ENCODE assay signal across 15 cellular contexts in the genomic region with DNA sequence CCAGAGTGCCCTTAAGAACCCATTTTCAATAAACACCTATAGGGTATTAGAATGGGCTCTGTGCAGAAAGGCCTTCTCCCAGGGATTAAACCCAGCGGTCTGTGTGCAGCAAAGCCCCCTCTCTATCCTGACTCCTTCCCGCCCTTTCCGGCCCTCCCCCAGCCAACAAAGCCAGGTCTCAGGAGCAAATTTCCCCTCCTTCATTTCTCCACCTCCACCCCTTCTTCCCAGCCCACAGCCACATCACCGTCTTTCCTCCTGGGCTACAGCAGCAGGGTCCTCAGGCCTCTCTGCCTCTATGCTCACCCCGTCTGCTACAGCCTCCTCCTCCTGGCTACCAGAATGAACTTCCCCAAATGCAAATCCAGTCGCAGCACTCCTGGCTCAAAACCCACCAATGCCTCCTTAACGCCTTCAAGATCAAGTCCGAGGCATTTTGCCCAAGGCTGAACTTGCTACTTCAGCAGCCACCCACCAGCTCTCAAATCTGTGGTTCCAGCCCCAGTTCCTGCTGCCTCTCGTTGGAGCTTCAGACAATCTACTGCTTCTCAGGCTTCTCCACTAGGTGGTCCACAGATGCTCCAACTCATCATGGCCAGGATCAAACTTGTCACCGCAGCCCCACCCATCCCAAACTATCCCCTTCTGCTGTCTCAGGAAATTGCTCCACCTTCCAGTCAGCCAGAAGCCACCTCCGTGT.
A peak's percentile ranks its signal among the peaks of the same experiment; 100 is the strongest.
DNase-seq lines count a peak whose midpoint lies in the region; ATAC-seq and TF ChIP-seq lines count a peak whose summit lies in the region.
"Had no signal": no experiment of that assay in that cellular context is flagged by ENCODE, and none has a peak within 500 bp of the region (broad histone marks: within the 10 kb centered on the region; RNA-seq: fewer than 3 reads in every experiment).

No MANE protein-coding gene starts in this region.

- TF ChIP-seq CTCF in A673 (conservative IDR thresholded peaks at IDR 0.05; ENCODE audit: low read depth, low read length) (0 out of 2 replicates have a peak, but pooled peaks have one; percentile 14), HL-60 (IDR thresholded peaks at IDR 0.05; ENCODE audit: insufficient read depth, low read length) (no peak), colonic mucosa (IDR thresholded peaks at IDR 0.05) (no peak), neural progenitor cell (IDR thresholded peaks at IDR 0.05) (no peak), esophagus squamous epithelium (IDR thresholded peaks at IDR 0.05) (no peak), heart right ventricle (IDR thresholded peaks at IDR 0.05) (no peak)

- CTCF ChIA-PET in A673 (lab: Charles Lee) = no interaction called here

- H3K9me3 ChIP-seq in A673 (ENCODE audit: low read depth, low read length, poor library complexity, severe bottlenecking) = no peaks in the 10 kb centered on the region
- no peaks in the 10 kb centered on the region for H3K9me3 ChIP-seq in colonic mucosa
- no peaks in the 10 kb centered on the region for H3K9me3 ChIP-seq in neural progenitor cell (ENCODE audit: low read depth)
- no peaks in the 10 kb centered on the region for H3K9me3 ChIP-seq in esophagus squamous epithelium
- no peaks in the 10 kb centered on the region for H3K9me3 ChIP-seq in heart right ventricle
- H3K9me3 ChIP-seq: tibial nerve had no signal

- H4K20me1 ChIP-seq in neural progenitor cell (ENCODE audit: low read depth) = no peaks in the 10 kb centered on the region

- H3K4me3 Mint-ChIP-seq in neural progenitor cell = peak overlapping the region; percentile 11

- no peak for TF ChIP-seq POLR2A in esophagus squamous epithelium (IDR thresholded peaks at IDR 0.05)

- H3K4me3 ChIP-seq in A673 (ENCODE audit: low read depth, low read length, poor library complexity, severe bottlenecking) (no peak overlapping the region), HL-60 (replicated peaks; ENCODE audit: insufficient read depth, low read length) (no peak overlapping the region), colonic mucosa (no peak overlapping the region), neural progenitor cell (no peak overlapping the region), esophagus squamous epithelium (no peak overlapping the region), heart right ventricle (no peak overlapping the region)
- H3K4me3 ChIP-seq: hepatocyte, tibial nerve had no signal

- H3K4me1 ChIP-seq in A673 (ENCODE audit: insufficient read depth, low read length, poor library complexity, severe bottlenecking) = no peaks in the 10 kb centered on the region
- no peaks in the 10 kb centered on the region for H3K4me1 ChIP-seq in colonic mucosa
- H3K4me1 ChIP-seq in neural progenitor cell = peaks cover 3% of the 10 kb centered on the region
- peaks cover 0 to 12% (median 0%) of the 10 kb centered on the region in 3 donors for H3K4me1 ChIP-seq in esophagus squamous epithelium
- no peaks in the 10 kb centered on the region for H3K4me1 ChIP-seq in heart right ventricle
- H3K4me1 ChIP-seq: tibial nerve had no signal

- H3K4me2 ChIP-seq in neural progenitor cell = no peak overlapping the region
- H3K4me2 ChIP-seq: hepatocyte had no signal

- H3K27me3 Mint-ChIP-seq in neural progenitor cell (ENCODE audit: insufficient read depth, low read depth) = peaks cover 18% of the 10 kb centered on the region

- H2AFZ ChIP-seq in neural progenitor cell (replicated peaks) = no peak overlapping the region
- H2AFZ ChIP-seq: hepatocyte had no signal

- DNase-seq in A673 (ENCODE audit: low spot score) (no peak), HL-60 (ENCODE audit: low read depth in 1 of 2, low spot score in 1 of 2) (peak in 1 of 2 experiments; percentile 32), colonic mucosa (peak; percentile 6), neural progenitor cell (ENCODE audit: low spot score) (no peak), esophagus squamous epithelium (lab: John Stamatoyannopoulos, UW) (no peak), heart right ventricle (no peak)
- DNase-seq: activated CD4-positive, alpha-beta T cell treated with anti-CD3 and anti-CD28 coated beads, Interleukin-2, amount 50 U/mL, for 48 hours; mesenchymal stem cell; NCI-H187 treated with DMSO at 0.1 percent for 48 hours; NCI-H446 had no signal

- BruUV-seq in A673 (replicated peaks; lab: Mats Ljungman, UMichigan) = no TSS peak

- H3K27me3 ChIP-seq in A673 (replicated peaks; ENCODE audit: insufficient read depth, low read depth, low read length, poor library complexity) (no peaks in the 10 kb centered on the region), HL-60 (ENCODE audit: insufficient read depth, poor library complexity, severe bottlenecking) (no peaks in the 10 kb centered on the region), colonic mucosa (no peaks in the 10 kb centered on the region), neural progenitor cell (no peaks in the 10 kb centered on the region), esophagus squamous epithelium (no peaks in the 10 kb centered on the region), heart right ventricle (peaks cover 0 to 28% (median 4%) of the 10 kb centered on the region in 7 donors)
- H3K27me3 ChIP-seq: hepatocyte, tibial nerve had no signal

- H3K36me3 ChIP-seq in A673 (ENCODE audit: insufficient read depth, low read length, poor library complexity, severe bottlenecking) (no peaks in the 10 kb centered on the region), colonic mucosa (no peaks in the 10 kb centered on the region), neural progenitor cell (no peaks in the 10 kb centered on the region), esophagus squamous epithelium (no peaks in the 10 kb centered on the region), heart right ventricle (no peaks in the 10 kb centered on the region)
- H3K36me3 ChIP-seq: tibial nerve had no signal

- POLR2A ChIA-PET in A673 (lab: Charles Lee; ENCODE audit: low non-redundant PET) = no interaction called here

- H3K27ac Mint-ChIP-seq in neural progenitor cell = no peak overlapping the region
- H3K27ac Mint-ChIP-seq: activated T-helper 2 cell treated with anti-CD3 and anti-CD28 coated beads, Interferon-gamma antibody, Interleukin-2, Interleukin-4, amounts not matched to agents 10 μg/mL and 5 μg/mL and 100 μg/mL, durations not matched to agents 14 hours and 24 hours and 36 hours had no signal

- peaks cover 5% of the 10 kb centered on the region for H3K9me3 Mint-ChIP-seq in neural progenitor cell
- H3K9me3 Mint-ChIP-seq: activated T-helper 2 cell treated with anti-CD3 and anti-CD28 coated beads, Interferon-gamma antibody, Interleukin-2, Interleukin-4, amounts not matched to agents 10 μg/mL and 5 μg/mL and 100 μg/mL, durations not matched to agents 14 hours and 24 hours and 36 hours had no signal

- no peaks in the 10 kb centered on the region for H3K36me3 Mint-ChIP-seq in neural progenitor cell

- intact Hi-C loops in A673 (cut with micrococcal nuclease; ENCODE audit: unreplicated experiment) = no loop called here
- intact Hi-C loops in colonic mucosa (cut with DNase I) = no loop called here
- intact Hi-C loops in esophagus squamous epithelium (cut with DNase I) = no loop called here
- intact Hi-C loops in heart right ventricle (cut with DNase I) = no loop called here

- H3F3A ChIP-seq in neural progenitor cell (ENCODE audit: low read depth) = no peaks in the 10 kb centered on the region

- no peak overlapping the region for H3K9ac ChIP-seq in colonic mucosa (ENCODE audit: low read depth in 2 of 2, low read length in 2 of 2)
- no peak overlapping the region for H3K9ac ChIP-seq in neural progenitor cell

- no peaks in the 10 kb centered on the region for H3K79me2 ChIP-seq in neural progenitor cell (ENCODE audit: low read depth)
- H3K79me2 ChIP-seq: hepatocyte had no signal

- 73 to 78% methylated on average over 10 to 11 of the region's 11 CpGs for WGBS in esophagus squamous epithelium, 2 donors
- 73 to 77% methylated on average over 11 of the region's 11 CpGs for WGBS in heart right ventricle, 2 donors

- H3K27ac ChIP-seq in A673 (ENCODE audit: low read depth, low read length, poor library complexity, severe bottlenecking) (no peak overlapping the region), HL-60 (replicated peaks) (peak overlapping the region; percentile 46), colonic mucosa (no peak overlapping the region), neural progenitor cell (no peak overlapping the region), esophagus squamous epithelium (no peak overlapping the region), heart right ventricle (no peak overlapping the region)
- H3K27ac ChIP-seq: hepatocyte, tibial nerve had no signal

- H3K4me1 Mint-ChIP-seq in neural progenitor cell = peaks cover 34% of the 10 kb centered on the region

- ATAC-seq in heart right ventricle = no peak
- no peak for ATAC-seq in HG03378 (IDR thresholded peaks at IDR 0.05; ENCODE audit: unreplicated experiment)
- ATAC-seq: Right ventricle myocardium inferior had no signal
